Comparison of ENCODE assay signal across 23 cellular contexts in the genomic region with DNA sequence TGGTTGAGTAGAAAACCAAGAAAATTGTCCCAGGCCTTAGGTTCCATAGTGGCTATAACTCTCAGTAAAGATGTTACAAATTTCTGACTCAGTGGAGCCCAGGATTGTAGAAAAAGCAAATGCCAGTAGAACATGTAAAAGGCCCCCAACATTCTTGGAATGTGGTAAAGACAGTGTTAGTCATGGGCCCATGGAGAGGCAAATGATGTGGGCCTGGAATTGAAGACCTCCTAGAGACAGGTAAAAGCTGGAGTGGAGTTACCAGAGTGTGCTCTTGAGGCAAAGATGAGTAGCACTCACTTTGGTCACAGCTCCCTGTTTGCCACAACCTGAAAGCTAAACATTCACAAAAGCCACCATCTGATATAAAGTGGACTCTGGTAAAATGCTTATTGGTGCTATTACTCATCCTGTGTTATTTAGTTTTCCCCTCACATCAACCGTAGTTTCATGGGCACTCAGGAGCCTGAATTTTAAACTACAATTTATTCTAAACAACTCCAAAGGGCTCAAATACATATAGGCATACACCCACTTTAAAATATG.
A peak's percentile ranks its signal among the peaks of the same experiment; 100 is the strongest.
DNase-seq lines count a peak whose midpoint lies in the region; ATAC-seq, FAIRE-seq and TF ChIP-seq lines count a peak whose summit lies in the region.
"Had no signal": no experiment of that assay in that cellular context is flagged by ENCODE, and none has a peak within 500 bp of the region (broad histone marks: within the 10 kb centered on the region; RNA-seq: fewer than 3 reads in every experiment).

No MANE protein-coding gene starts in this region.

- TF ChIP-seq CTCF in liver (IDR thresholded peaks at IDR 0.05; ENCODE audit: low read depth, low read length, missing input control) (no peak), HepG2 (CRISPR knock-in tag; IDR thresholded peaks at IDR 0.05) (no peak), VCaP (conservative IDR thresholded peaks at IDR 0.05) (no peak)

- POLR2A ChIA-PET in HepG2 (lab: Yijun Ruan, JAX): no interaction called here

- CTCF ChIA-PET in HepG2 (lab: Yijun Ruan, JAX; ENCODE audit: low intra/inter-chr PET ratio, low total read pairs): no interaction called here

- H2AFZ ChIP-seq in HepG2 (ENCODE audit: low read length): no peak overlapping the region

- TF ChIP-seq POLR2A in HepG2 (IDR thresholded peaks at IDR 0.05; ENCODE audit: insufficient read depth in 1 of 2, low read depth in 2 of 2, low read length in 2 of 2): no peak

- H3K9me3 ChIP-seq in liver (ENCODE audit: control insufficient read depth in 4 of 4, low read length in 3 of 4) (no peaks in the 10 kb centered on the region), HepG2 (ENCODE audit: low read length) (no peaks in the 10 kb centered on the region), small intestine (ENCODE audit: control insufficient read depth, low read depth) (no peaks in the 10 kb centered on the region)
- H3K9me3 ChIP-seq: A549, BLaER1, testis had no signal

- no peak overlapping the region for H3K4me2 ChIP-seq in HepG2 (ENCODE audit: low read depth, low read length)
- H3K4me2 ChIP-seq: A549, BLaER1 had no signal

- ATAC-seq in HepG2 (no peak), left lobe of liver (no peak)
- ATAC-seq: A549; stimulated activated memory B cell treated with anti-CD40 and anti-IgM and Interleukin-4, amounts not matched to agents 10 μg/mL and 1 μg/mL and 100 μg/mL, for 72 hours had no signal

- 68% methylated on average over 1 of the region's 1 CpG for WGBS in liver
- WGBS in HepG2 (ENCODE audit: low lambda C conversion rate): 0% methylated on average over 1 of the region's 1 CpG
- 27 to 43% (median 38%) methylated on average over 1 of the region's 1 CpG for WGBS in small intestine, 3 donors

- no peaks in the 10 kb centered on the region for H3K79me2 ChIP-seq in HepG2 (ENCODE audit: insufficient read depth, low read length)

- TF ChIP-seq RAD21 in liver (IDR thresholded peaks at IDR 0.05) (no peak), HepG2 (CRISPR knock-in tag; IDR thresholded peaks at IDR 0.05) (no peak)

- H3K4me3 ChIP-seq in liver (ENCODE audit: low read depth in 1 of 3, low read length in 3 of 3) (no peak overlapping the region), HepG2 (replicated peaks in 1 of 3; ENCODE audit: insufficient read depth in 1 of 3, low read depth in 2 of 3, low read length in 3 of 3) (no peak overlapping the region), small intestine (ENCODE audit: low read depth in 1 of 2, low read length in 2 of 2) (no peak overlapping the region)
- H3K4me3 ChIP-seq: A549, BLaER1, testis had no signal

- FAIRE-seq in HepG2 (lab: Jason Lieb, UNC): no peak
- FAIRE-seq in small intestine (lab: Jason Lieb, UNC): no peak
- FAIRE-seq: A549 had no signal

- intact Hi-C loops in HepG2 (cut with micrococcal nuclease; ENCODE audit: unreplicated experiment): loop anchor here (5.0 kb wide), 1 partner anchor 185 kb away; no protein-coding TSS in a partner anchor

- in situ Hi-C loops in HepG2 (cut with HindIII; ENCODE audit: extremely low pct_ligation_motif_present, low pct_unique_long_range_greater_than_20kb): no loop called here

- no TSS peak for BruUV-seq in HepG2 (replicated peaks; lab: Mats Ljungman, UMichigan)

- H3K9ac ChIP-seq in liver (ENCODE audit: low read depth in 1 of 2, low read length in 2 of 2) (no peak overlapping the region), HepG2 (ENCODE audit: insufficient read depth, low read depth, low read length) (no peak overlapping the region)
- H3K9ac ChIP-seq: BLaER1 had no signal

- no peak for TF ChIP-seq EP300 in HepG2 (IDR thresholded peaks at IDR 0.05; ENCODE audit: low read depth in 2 of 2, low read length in 2 of 2)
- TF ChIP-seq EP300 in HepG2 (CRISPR knock-in tag; IDR thresholded peaks at IDR 0.05; ENCODE audit: borderline replicate concordance): no peak

- H3K27me3 ChIP-seq in liver (ENCODE audit: control insufficient read depth in 4 of 4, insufficient read depth in 4 of 4, low read length in 3 of 4) (no peaks in the 10 kb centered on the region), HepG2 (ENCODE audit: control insufficient read depth in 1 of 2, insufficient read depth in 2 of 2, low read length in 2 of 2) (no peaks in the 10 kb centered on the region), small intestine (ENCODE audit: control insufficient read depth in 2 of 2, insufficient read depth in 2 of 2, low read length in 2 of 2) (no peaks in the 10 kb centered on the region)
- H3K27me3 ChIP-seq: BLaER1, testis had no signal

- H3K27ac ChIP-seq in liver (ENCODE audit: low read depth in 1 of 2, low read length in 2 of 2) (no peak overlapping the region), HepG2 (ENCODE audit: extremely low read length, insufficient read depth, low read length) (no peak overlapping the region), VCaP (peak overlapping the region; percentile 59), small intestine (ENCODE audit: low read depth in 1 of 2, low read length in 1 of 2) (no peak overlapping the region)
- H3K27ac ChIP-seq: A549, BLaER1, testis had no signal

- DNase-seq in HepG2 (ENCODE audit: low spot score) (no peak), iPS DF 4.7 (ENCODE audit: extremely low read depth, low spot score) (peak; percentile 74), small intestine (peak; percentile 58), GF-D8 (lab: John Stamatoyannopoulos, UW) (no peak), left lobe of liver (ENCODE audit: low spot score) (no peak), pons (ENCODE audit: low spot score) (no peak)
- DNase-seq: activated CD4-positive, alpha-beta T cell treated with anti-CD3 and anti-CD28 coated beads, Interleukin-2, amount 10 ng/mL, durations not matched to agents 7 days and 5 days; Calu3; Karpas-422; midbrain; NCI-H1092; NCI-H2081; NCI-H446 treated with DMSO at 0.1 percent for 48 hours; posterior cingulate gyrus; Right ventricle myocardium superior; stimulated activated CD4-positive, alpha-beta T cell treated with anti-CD3 and anti-CD28 coated beads, Interleukin-1b, Interleukin-23, amount 100 ng/mL, for 48 hours; SW 1271; testis had no signal

- H3K36me3 ChIP-seq in liver (ENCODE audit: control insufficient read depth in 4 of 4, insufficient read depth in 3 of 4, low read depth in 1 of 4, low read length in 3 of 4) (no peaks in the 10 kb centered on the region), HepG2 (replicated peaks in 1 of 2; ENCODE audit: control insufficient read depth in 1 of 2, insufficient read depth in 2 of 2, low read length in 2 of 2) (no peaks in the 10 kb centered on the region), small intestine (ENCODE audit: control insufficient read depth in 2 of 2, insufficient read depth in 2 of 2, low read length in 2 of 2) (no peaks in the 10 kb centered on the region)
- H3K36me3 ChIP-seq: BLaER1 had no signal

- H3K4me1 ChIP-seq in liver (ENCODE audit: control insufficient read depth in 4 of 4, insufficient read depth in 4 of 4, low read length in 3 of 4) (peaks cover 5 to 23% (median 15%) of the 10 kb centered on the region in 4 donors), HepG2 (ENCODE audit: insufficient read depth, low read length) (peaks cover 18% of the 10 kb centered on the region), small intestine (ENCODE audit: control insufficient read depth in 2 of 2, insufficient read depth in 1 of 2, low read depth in 1 of 2, low read length in 1 of 2) (no peaks in the 10 kb centered on the region)
- H3K4me1 ChIP-seq: A549, testis had no signal

- H4K20me1 ChIP-seq in HepG2 (ENCODE audit: insufficient read depth, low read length): no peaks in the 10 kb centered on the region
- H4K20me1 ChIP-seq: BLaER1 had no signal

TF ChIP-seq in liver, 16 proteins besides CTCF, POLR2A, EP300 and RAD21 (continues in another document):
- TF ChIP-seq TAF1 (conservative IDR thresholded peaks at IDR 0.05) (no peak), YY1 (IDR thresholded peaks at IDR 0.05) (no peak), NR2F2 (IDR thresholded peaks at IDR 0.05) (no peak)

TF ChIP-seq in HepG2, 621 proteins besides CTCF, POLR2A, EP300 and RAD21 (continues in another document):
- TF ChIP-seq RBFOX2 (IDR thresholded peaks at IDR 0.05; ENCODE audit: low read depth, low read length) (no peak), ETV6 (CRISPR knock-in tag; conservative IDR thresholded peaks at IDR 0.05) (no peak), DR1 (CRISPR knock-in tag; IDR thresholded peaks at IDR 0.05) (no peak), KLF16 (CRISPR knock-in tag; IDR thresholded peaks at IDR 0.05) (no peak), FOXO4 (CRISPR knock-in tag; conservative IDR thresholded peaks at IDR 0.05) (no peak)

Comparison
In these comparisons a context has a peak if more than half of its experiments do, and no peak if none do; other contexts are left out.
1. DNase-seq: peak in iPS DF 4.7 (single experiment) and small intestine (single experiment); none in HepG2 (single experiment), GF-D8 (single experiment), left lobe of liver (single experiment) and pons (single experiment).